ENCODE assay signal across 1 cellular context in the genomic region with DNA sequence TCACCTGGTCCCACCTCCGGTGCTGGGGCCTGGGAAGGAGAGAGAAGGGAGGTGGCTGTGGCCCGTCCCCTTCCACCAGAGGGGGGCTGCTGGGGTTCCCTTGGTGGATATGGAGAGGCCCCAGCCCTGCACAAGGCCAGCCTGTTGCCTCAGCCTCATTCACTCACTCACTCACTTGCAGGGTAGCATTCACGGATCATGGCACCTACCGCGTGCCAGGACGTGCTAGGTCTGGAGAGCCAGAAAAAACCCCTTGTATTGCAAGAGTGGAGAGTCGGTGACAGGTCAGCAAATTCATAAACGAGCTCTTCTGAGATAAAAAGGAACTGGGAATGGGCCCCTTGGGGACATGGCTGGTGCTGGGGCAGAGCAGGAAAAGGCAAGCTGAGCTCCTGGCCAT.
TF ChIP-seq lines count a peak whose summit lies in the region.

No MANE protein-coding gene starts in this region.

TF ChIP-seq in GM12878, 131 proteins besides CTCF, POLR2A, EP300 and RAD21:
- TF ChIP-seq MEF2A (IDR thresholded peaks at IDR 0.05; ENCODE audit: insufficient read depth, low read depth, low read length), result no peak
- 0 out of 2 replicates have a peak, but pooled peaks have one; percentile 7 for TF ChIP-seq SPI1 (IDR thresholded peaks at IDR 0.05; ENCODE audit: borderline replicate concordance, insufficient read depth, low read depth, low read length)
